ENCODE assay signal across 15 cellular contexts in genomic region chr15:70320077-70320830, GRCh38.
DNase-seq lines count a peak whose midpoint lies in the region; ATAC-seq and TF ChIP-seq lines count a peak whose summit lies in the region.
"Had no signal": no experiment of that assay in that cellular context is flagged by ENCODE, and none has a peak within 500 bp of the region (broad histone marks: within the 10 kb centered on the region; RNA-seq: fewer than 3 reads in every experiment).

No MANE protein-coding gene starts in this region.

- no peak for DNase-seq in activated naive CD8-positive, alpha-beta T cell treated with anti-CD3 and anti-CD28 coated beads for 36 hours
- DNase-seq in activated naive CD8-positive, alpha-beta T cell treated with anti-CD3 and anti-CD28 coated beads, Interleukin-2, amount 50 U/mL, for 24 hours, result no peak
- no peak for DNase-seq in RWPE2 (ENCODE audit: low spot score)
- DNase-seq in memory B cell (ENCODE audit: low spot score in 2 of 2), result peak; percentile 14 to 24
- no peak for DNase-seq in uterus
- DNase-seq in HEK293T (ENCODE audit: extremely low spot score), result no peak
- no peak for DNase-seq in naive thymus-derived CD4-positive, alpha-beta T cell
- DNase-seq: activated naive CD4-positive, alpha-beta T cell treated with Interleukin-2 at 50 U/mL for 16 hours; NCI-H1048 had no signal

- no peaks in the 10 kb centered on the region for H3K4me1 Mint-ChIP-seq in activated naive CD8-positive, alpha-beta T cell treated with anti-CD3 and anti-CD28 coated beads for 36 hours
- H3K4me1 Mint-ChIP-seq in activated naive CD8-positive, alpha-beta T cell treated with anti-CD3 and anti-CD28 coated beads, Interleukin-2, amount 50 U/mL, for 24 hours, result peaks cover 15% of the 10 kb centered on the region
- H3K4me1 Mint-ChIP-seq in memory B cell, result peaks cover 47% of the 10 kb centered on the region
- H3K4me1 Mint-ChIP-seq in naive thymus-derived CD4-positive, alpha-beta T cell, result peaks cover 0 to 13% (median 0%) of the 10 kb centered on the region in 7 donors

- H3K27me3 Mint-ChIP-seq in activated naive CD8-positive, alpha-beta T cell treated with anti-CD3 and anti-CD28 coated beads for 36 hours, result no peaks in the 10 kb centered on the region
- peaks cover 2% of the 10 kb centered on the region for H3K27me3 Mint-ChIP-seq in activated naive CD8-positive, alpha-beta T cell treated with anti-CD3 and anti-CD28 coated beads, Interleukin-2, amount 50 U/mL, for 24 hours
- H3K27me3 Mint-ChIP-seq in memory B cell, result no peaks in the 10 kb centered on the region
- H3K27me3 Mint-ChIP-seq in naive thymus-derived CD4-positive, alpha-beta T cell, result peaks cover 0 to 29% (median 0%) of the 10 kb centered on the region in 5 donors

- no peaks in the 10 kb centered on the region for H3K36me3 Mint-ChIP-seq in activated naive CD8-positive, alpha-beta T cell treated with anti-CD3 and anti-CD28 coated beads for 36 hours
- H3K36me3 Mint-ChIP-seq in activated naive CD8-positive, alpha-beta T cell treated with anti-CD3 and anti-CD28 coated beads, Interleukin-2, amount 50 U/mL, for 24 hours (ENCODE audit: low read depth), result no peaks in the 10 kb centered on the region
- no peaks in the 10 kb centered on the region for H3K36me3 Mint-ChIP-seq in memory B cell
- no peaks in the 10 kb centered on the region for H3K36me3 Mint-ChIP-seq in naive thymus-derived CD4-positive, alpha-beta T cell

- H3K4me3 Mint-ChIP-seq in activated naive CD8-positive, alpha-beta T cell treated with anti-CD3 and anti-CD28 coated beads for 36 hours, result no peak overlapping the region
- H3K4me3 Mint-ChIP-seq in activated naive CD8-positive, alpha-beta T cell treated with anti-CD3 and anti-CD28 coated beads, Interleukin-2, amount 50 U/mL, for 24 hours, result no peak overlapping the region
- H3K4me3 Mint-ChIP-seq in memory B cell, result peak overlapping the region; percentile 72
- no peak overlapping the region for H3K4me3 Mint-ChIP-seq in naive thymus-derived CD4-positive, alpha-beta T cell

- ATAC-seq in activated naive CD8-positive, alpha-beta T cell treated with anti-CD3 and anti-CD28 coated beads, Interleukin-2, amount 50 U/mL, for 24 hours, result no peak
- ATAC-seq in RWPE2 (ENCODE audit: low read depth) (no peak), memory B cell (ENCODE audit: low read depth) (peak; percentile 36), GM18873 (IDR thresholded peaks at IDR 0.05; ENCODE audit: low FRiP score, unreplicated experiment) (no peak)
- ATAC-seq in naive thymus-derived CD4-positive, alpha-beta T cell, result no peak
- ATAC-seq: A549, Right ventricle myocardium inferior, sciatic nerve had no signal

- POLR2A ChIA-PET in HEK293T (lab: Yijun Ruan, JAX), result no interaction called here
- POLR2A ChIA-PET in naive thymus-derived CD4-positive, alpha-beta T cell (lab: Charles Lee), result no interaction called here

- TF ChIP-seq CTCF in RWPE2 (IDR thresholded peaks at IDR 0.05; ENCODE audit: poor library complexity, severe bottlenecking), result no peak
- no peak for TF ChIP-seq CTCF in uterus (IDR thresholded peaks at IDR 0.05)

- peaks cover 40% of the 10 kb centered on the region for H3K4me1 ChIP-seq in RWPE2 (ENCODE audit: insufficient read depth, poor library complexity, severe bottlenecking)
- H3K4me1 ChIP-seq in uterus, result peaks cover 10 to 16% of the 10 kb centered on the region in 2 donors
- H3K4me1 ChIP-seq in naive thymus-derived CD4-positive, alpha-beta T cell (ENCODE audit: control insufficient read depth in 2 of 2, insufficient read depth in 2 of 2, low read length in 2 of 2), result no peaks in the 10 kb centered on the region

- no peaks in the 10 kb centered on the region for H3K9me3 ChIP-seq in RWPE2 (ENCODE audit: severe bottlenecking)
- no peaks in the 10 kb centered on the region for H3K9me3 ChIP-seq in uterus
- H3K9me3 ChIP-seq in naive thymus-derived CD4-positive, alpha-beta T cell (ENCODE audit: control insufficient read depth in 2 of 3, low read length in 3 of 3), result no peaks in the 10 kb centered on the region
- H3K9me3 ChIP-seq: A549, suprapubic skin had no signal

- CTCF ChIA-PET in HEK293T (lab: Yijun Ruan, JAX), result no interaction called here
- CTCF ChIA-PET in naive thymus-derived CD4-positive, alpha-beta T cell (lab: Charles Lee), result no interaction called here

- H3K27me3 ChIP-seq in RWPE2 (ENCODE audit: insufficient read depth, poor library complexity, severe bottlenecking) (no peaks in the 10 kb centered on the region), uterus (no peaks in the 10 kb centered on the region)
- H3K27me3 ChIP-seq in naive thymus-derived CD4-positive, alpha-beta T cell (ENCODE audit: control insufficient read depth in 2 of 2, insufficient read depth in 2 of 2, low read length in 2 of 2), result no peaks in the 10 kb centered on the region
- H3K27me3 ChIP-seq: cardiac muscle cell, suprapubic skin had no signal

- intact Hi-C loops in uterus (cut with DNase I; ENCODE audit: low total_unique reads), result no loop called here
- intact Hi-C loops in naive thymus-derived CD4-positive, alpha-beta T cell (cut with micrococcal nuclease), result no loop called here

- no peak for TF ChIP-seq POLR2A in uterus (IDR thresholded peaks at IDR 0.05)

- H3K4me3 ChIP-seq in RWPE2 (ENCODE audit: severe bottlenecking), result no peak overlapping the region
- no peak overlapping the region for H3K4me3 ChIP-seq in uterus
- H3K4me3 ChIP-seq in naive thymus-derived CD4-positive, alpha-beta T cell (ENCODE audit: low read length), result no peak overlapping the region
- H3K4me3 ChIP-seq: A549, cardiac muscle cell, suprapubic skin had no signal

- no peaks in the 10 kb centered on the region for H3K36me3 ChIP-seq in RWPE2 (ENCODE audit: low read depth)
- no peaks in the 10 kb centered on the region for H3K36me3 ChIP-seq in uterus
- no peaks in the 10 kb centered on the region for H3K36me3 ChIP-seq in naive thymus-derived CD4-positive, alpha-beta T cell (ENCODE audit: control insufficient read depth in 2 of 3, insufficient read depth in 3 of 3, low read length in 3 of 3)
- H3K36me3 ChIP-seq: cardiac muscle cell, suprapubic skin had no signal

- no peaks in the 10 kb centered on the region for H3K9me3 Mint-ChIP-seq in activated naive CD8-positive, alpha-beta T cell treated with anti-CD3 and anti-CD28 coated beads for 36 hours
- H3K9me3 Mint-ChIP-seq in activated naive CD8-positive, alpha-beta T cell treated with anti-CD3 and anti-CD28 coated beads, Interleukin-2, amount 50 U/mL, for 24 hours, result no peaks in the 10 kb centered on the region
- H3K9me3 Mint-ChIP-seq in memory B cell, result peaks cover 2% of the 10 kb centered on the region
- no peaks in the 10 kb centered on the region for H3K9me3 Mint-ChIP-seq in naive thymus-derived CD4-positive, alpha-beta T cell

- H3K27ac Mint-ChIP-seq in activated naive CD8-positive, alpha-beta T cell treated with anti-CD3 and anti-CD28 coated beads for 36 hours, result peak overlapping the region; percentile 44
- no peak overlapping the region for H3K27ac Mint-ChIP-seq in activated naive CD8-positive, alpha-beta T cell treated with anti-CD3 and anti-CD28 coated beads, Interleukin-2, amount 50 U/mL, for 24 hours
- peak overlapping the region; percentile 93 for H3K27ac Mint-ChIP-seq in memory B cell
- H3K27ac Mint-ChIP-seq in naive thymus-derived CD4-positive, alpha-beta T cell, result no peak overlapping the region

- H3K27ac ChIP-seq in RWPE2 (ENCODE audit: poor library complexity, severe bottlenecking) (peak overlapping the region; percentile 45), uterus (peak overlapping the region; percentile 67 to 86)
- no peak overlapping the region for H3K27ac ChIP-seq in naive thymus-derived CD4-positive, alpha-beta T cell (ENCODE audit: low read depth, low read length)
- H3K27ac ChIP-seq: A549, cardiac muscle cell, suprapubic skin had no signal

TF ChIP-seq in HEK293T, 16 proteins besides CTCF, POLR2A, EP300 and RAD21:
- TF ChIP-seq PKNOX1 (IDR thresholded peaks at IDR 0.05), result no peak
- TF ChIP-seq SP1 (IDR thresholded peaks at IDR 0.05), result no peak
- no peak for TF ChIP-seq ARNT (IDR thresholded peaks at IDR 0.05)
- TF ChIP-seq HDGF (IDR thresholded peaks at IDR 0.05; ENCODE audit: borderline replicate concordance), result no peak
- no peak for TF ChIP-seq CTBP1 (IDR thresholded peaks at IDR 0.05; ENCODE audit: borderline replicate concordance)
- no peak for TF ChIP-seq FOXA1 (IDR thresholded peaks at IDR 0.05)
- no peak for TF ChIP-seq BHLHE40 (IDR thresholded peaks at IDR 0.05; ENCODE audit: borderline replicate concordance)
- no peak for TF ChIP-seq ELF4 (IDR thresholded peaks at IDR 0.05)
- TF ChIP-seq TARDBP (IDR thresholded peaks at IDR 0.05), result no peak
- TF ChIP-seq ZNF384 (IDR thresholded peaks at IDR 0.05), result no peak
- no peak for TF ChIP-seq FOXK2 (IDR thresholded peaks at IDR 0.05)

Comparison
In these comparisons a context has a peak if more than half of its experiments do, and no peak if none do; other contexts are left out.
1. H3K27ac Mint-ChIP-seq: peak in activated naive CD8-positive, alpha-beta T cell treated with anti-CD3 and anti-CD28 coated beads for 36 hours (single experiment) and memory B cell (single experiment); none in activated naive CD8-positive, alpha-beta T cell treated with anti-CD3 and anti-CD28 coated beads, Interleukin-2, amount 50 U/mL, for 24 hours (single experiment) and naive thymus-derived CD4-positive, alpha-beta T cell (0 of 9).
2. DNase-seq: peak in memory B cell (2 of 2); none in activated naive CD8-positive, alpha-beta T cell treated with anti-CD3 and anti-CD28 coated beads for 36 hours (single experiment), activated naive CD8-positive, alpha-beta T cell treated with anti-CD3 and anti-CD28 coated beads, Interleukin-2, amount 50 U/mL, for 24 hours (single experiment), RWPE2 (single experiment), uterus (0 of 2), HEK293T (single experiment) and naive thymus-derived CD4-positive, alpha-beta T cell (0 of 9).